1 cellular context compared by ENCODE assay signal in the genomic region with DNA sequence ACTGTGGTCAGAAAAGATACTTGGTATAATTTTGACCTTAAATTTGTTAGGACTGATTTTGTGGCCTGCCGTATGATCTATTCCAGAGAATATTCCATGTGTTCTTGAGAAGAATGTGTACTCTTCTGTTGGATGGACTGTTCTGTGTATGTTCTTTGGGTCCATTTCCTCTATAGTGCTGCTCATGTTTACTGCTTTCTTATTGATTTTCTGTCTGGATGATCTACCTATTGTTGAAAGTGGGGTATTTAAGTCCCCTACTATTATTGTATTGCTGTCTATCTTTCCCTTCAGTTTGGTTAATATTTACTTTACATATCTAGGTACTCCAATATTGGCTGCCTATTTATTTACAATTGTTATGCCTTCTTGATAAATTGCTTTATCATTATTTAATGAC.
TF ChIP-seq lines count a peak whose summit lies in the region.

No MANE protein-coding gene starts in this region.

TF ChIP-seq in HepG2, 621 proteins besides CTCF, POLR2A, EP300 and RAD21 (continued from another document and continues in another):
- TF ChIP-seq, protein P1, sequence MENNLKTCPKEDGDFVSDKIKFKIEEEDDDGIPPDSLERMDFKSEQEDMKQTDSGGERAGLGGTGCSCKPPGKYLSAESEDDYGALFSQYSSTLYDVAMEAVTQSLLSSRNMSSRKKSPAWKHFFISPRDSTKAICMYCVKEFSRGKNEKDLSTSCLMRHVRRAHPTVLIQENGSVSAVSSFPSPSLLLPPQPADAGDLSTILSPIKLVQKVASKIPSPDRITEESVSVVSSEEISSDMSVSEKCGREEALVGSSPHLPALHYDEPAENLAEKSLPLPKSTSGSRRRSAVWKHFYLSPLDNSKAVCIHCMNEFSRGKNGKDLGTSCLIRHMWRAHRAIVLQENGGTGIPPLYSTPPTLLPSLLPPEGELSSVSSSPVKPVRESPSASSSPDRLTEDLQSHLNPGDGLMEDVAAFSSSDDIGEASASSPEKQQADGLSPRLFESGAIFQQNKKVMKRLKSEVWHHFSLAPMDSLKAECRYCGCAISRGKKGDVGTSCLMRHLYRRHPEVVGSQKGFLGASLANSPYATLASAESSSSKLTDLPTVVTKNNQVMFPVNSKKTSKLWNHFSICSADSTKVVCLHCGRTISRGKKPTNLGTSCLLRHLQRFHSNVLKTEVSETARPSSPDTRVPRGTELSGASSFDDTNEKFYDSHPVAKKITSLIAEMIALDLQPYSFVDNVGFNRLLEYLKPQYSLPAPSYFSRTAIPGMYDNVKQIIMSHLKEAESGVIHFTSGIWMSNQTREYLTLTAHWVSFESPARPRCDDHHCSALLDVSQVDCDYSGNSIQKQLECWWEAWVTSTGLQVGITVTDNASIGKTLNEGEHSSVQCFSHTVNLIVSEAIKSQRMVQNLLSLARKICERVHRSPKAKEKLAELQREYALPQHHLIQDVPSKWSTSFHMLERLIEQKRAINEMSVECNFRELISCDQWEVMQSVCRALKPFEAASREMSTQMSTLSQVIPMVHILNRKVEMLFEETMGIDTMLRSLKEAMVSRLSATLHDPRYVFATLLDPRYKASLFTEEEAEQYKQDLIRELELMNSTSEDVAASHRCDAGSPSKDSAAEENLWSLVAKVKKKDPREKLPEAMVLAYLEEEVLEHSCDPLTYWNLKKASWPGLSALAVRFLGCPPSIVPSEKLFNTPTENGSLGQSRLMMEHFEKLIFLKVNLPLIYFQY (CRISPR knock-in tag; IDR thresholded peaks at IDR 0.05; ENCODE audit: borderline replicate concordance) = no peak
- TF ChIP-seq ONECUT2 (CRISPR knock-in tag; IDR thresholded peaks at IDR 0.05) = 0 out of 2 replicates have a peak, but pooled peaks have one; percentile 36
- TF ChIP-seq, protein P2, sequence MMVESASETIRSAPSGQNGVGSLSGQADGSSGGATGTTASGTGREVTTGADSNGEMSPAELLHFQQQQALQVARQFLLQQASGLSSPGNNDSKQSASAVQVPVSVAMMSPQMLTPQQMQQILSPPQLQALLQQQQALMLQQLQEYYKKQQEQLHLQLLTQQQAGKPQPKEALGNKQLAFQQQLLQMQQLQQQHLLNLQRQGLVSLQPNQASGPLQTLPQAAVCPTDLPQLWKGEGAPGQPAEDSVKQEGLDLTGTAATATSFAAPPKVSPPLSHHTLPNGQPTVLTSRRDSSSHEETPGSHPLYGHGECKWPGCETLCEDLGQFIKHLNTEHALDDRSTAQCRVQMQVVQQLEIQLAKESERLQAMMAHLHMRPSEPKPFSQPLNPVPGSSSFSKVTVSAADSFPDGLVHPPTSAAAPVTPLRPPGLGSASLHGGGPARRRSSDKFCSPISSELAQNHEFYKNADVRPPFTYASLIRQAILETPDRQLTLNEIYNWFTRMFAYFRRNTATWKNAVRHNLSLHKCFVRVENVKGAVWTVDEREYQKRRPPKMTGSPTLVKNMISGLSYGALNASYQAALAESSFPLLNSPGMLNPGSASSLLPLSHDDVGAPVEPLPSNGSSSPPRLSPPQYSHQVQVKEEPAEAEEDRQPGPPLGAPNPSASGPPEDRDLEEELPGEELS (CRISPR knock-in tag; IDR thresholded peaks at IDR 0.05) = no peak
- TF ChIP-seq SOX5 (CRISPR knock-in tag; IDR thresholded peaks at IDR 0.05; ENCODE audit: borderline replicate concordance) = peak; percentile 42; the same call in 1 of the 2 replicates
- TF ChIP-seq ZNF30 (CRISPR knock-in tag; IDR thresholded peaks at IDR 0.05) = no peak
- TF ChIP-seq, protein P3, sequence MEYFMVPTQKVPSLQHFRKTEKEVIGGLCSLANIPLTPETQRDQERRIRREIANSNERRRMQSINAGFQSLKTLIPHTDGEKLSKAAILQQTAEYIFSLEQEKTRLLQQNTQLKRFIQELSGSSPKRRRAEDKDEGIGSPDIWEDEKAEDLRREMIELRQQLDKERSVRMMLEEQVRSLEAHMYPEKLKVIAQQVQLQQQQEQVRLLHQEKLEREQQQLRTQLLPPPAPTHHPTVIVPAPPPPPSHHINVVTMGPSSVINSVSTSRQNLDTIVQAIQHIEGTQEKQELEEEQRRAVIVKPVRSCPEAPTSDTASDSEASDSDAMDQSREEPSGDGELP (IDR thresholded peaks at IDR 0.05; ENCODE audit: borderline replicate concordance, low read depth) = no peak
- TF ChIP-seq, protein P4, sequence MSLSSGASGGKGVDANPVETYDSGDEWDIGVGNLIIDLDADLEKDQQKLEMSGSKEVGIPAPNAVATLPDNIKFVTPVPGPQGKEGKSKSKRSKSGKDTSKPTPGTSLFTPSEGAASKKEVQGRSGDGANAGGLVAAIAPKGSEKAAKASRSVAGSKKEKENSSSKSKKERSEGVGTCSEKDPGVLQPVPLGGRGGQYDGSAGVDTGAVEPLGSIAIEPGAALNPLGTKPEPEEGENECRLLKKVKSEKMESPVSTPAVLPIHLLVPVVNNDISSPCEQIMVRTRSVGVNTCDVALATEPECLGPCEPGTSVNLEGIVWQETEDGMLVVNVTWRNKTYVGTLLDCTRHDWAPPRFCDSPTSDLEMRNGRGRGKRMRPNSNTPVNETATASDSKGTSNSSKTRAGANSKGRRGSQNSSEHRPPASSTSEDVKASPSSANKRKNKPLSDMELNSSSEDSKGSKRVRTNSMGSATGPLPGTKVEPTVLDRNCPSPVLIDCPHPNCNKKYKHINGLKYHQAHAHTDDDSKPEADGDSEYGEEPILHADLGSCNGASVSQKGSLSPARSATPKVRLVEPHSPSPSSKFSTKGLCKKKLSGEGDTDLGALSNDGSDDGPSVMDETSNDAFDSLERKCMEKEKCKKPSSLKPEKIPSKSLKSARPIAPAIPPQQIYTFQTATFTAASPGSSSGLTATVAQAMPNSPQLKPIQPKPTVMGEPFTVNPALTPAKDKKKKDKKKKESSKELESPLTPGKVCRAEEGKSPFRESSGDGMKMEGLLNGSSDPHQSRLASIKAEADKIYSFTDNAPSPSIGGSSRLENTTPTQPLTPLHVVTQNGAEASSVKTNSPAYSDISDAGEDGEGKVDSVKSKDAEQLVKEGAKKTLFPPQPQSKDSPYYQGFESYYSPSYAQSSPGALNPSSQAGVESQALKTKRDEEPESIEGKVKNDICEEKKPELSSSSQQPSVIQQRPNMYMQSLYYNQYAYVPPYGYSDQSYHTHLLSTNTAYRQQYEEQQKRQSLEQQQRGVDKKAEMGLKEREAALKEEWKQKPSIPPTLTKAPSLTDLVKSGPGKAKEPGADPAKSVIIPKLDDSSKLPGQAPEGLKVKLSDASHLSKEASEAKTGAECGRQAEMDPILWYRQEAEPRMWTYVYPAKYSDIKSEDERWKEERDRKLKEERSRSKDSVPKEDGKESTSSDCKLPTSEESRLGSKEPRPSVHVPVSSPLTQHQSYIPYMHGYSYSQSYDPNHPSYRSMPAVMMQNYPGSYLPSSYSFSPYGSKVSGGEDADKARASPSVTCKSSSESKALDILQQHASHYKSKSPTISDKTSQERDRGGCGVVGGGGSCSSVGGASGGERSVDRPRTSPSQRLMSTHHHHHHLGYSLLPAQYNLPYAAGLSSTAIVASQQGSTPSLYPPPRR (CRISPR knock-in tag; IDR thresholded peaks at IDR 0.05; ENCODE audit: borderline replicate concordance) = peak; percentile 50; the same call in 1 of the 2 replicates
- TF ChIP-seq ZNF496 (CRISPR knock-in tag; IDR thresholded peaks at IDR 0.05; ENCODE audit: insufficient replicate concordance) = no peak
- TF ChIP-seq TAF1 (CRISPR knock-in tag; IDR thresholded peaks at IDR 0.05) = no peak
- TF ChIP-seq RFXANK (CRISPR knock-in tag; IDR thresholded peaks at IDR 0.05) = no peak
- no peak for TF ChIP-seq CBX2 (IDR thresholded peaks at IDR 0.05; ENCODE audit: low read depth, low read length)
- no peak for TF ChIP-seq CBX2 (CRISPR knock-in tag; IDR thresholded peaks at IDR 0.05; ENCODE audit: low read depth)
- no peak for TF ChIP-seq GATA4 (IDR thresholded peaks at IDR 0.05; ENCODE audit: borderline replicate concordance, low read depth)
- no peak for TF ChIP-seq SMARCC2 (IDR thresholded peaks at IDR 0.05)
- TF ChIP-seq THAP11 (CRISPR knock-in tag; IDR thresholded peaks at IDR 0.05) = no peak
- TF ChIP-seq, protein P5, sequence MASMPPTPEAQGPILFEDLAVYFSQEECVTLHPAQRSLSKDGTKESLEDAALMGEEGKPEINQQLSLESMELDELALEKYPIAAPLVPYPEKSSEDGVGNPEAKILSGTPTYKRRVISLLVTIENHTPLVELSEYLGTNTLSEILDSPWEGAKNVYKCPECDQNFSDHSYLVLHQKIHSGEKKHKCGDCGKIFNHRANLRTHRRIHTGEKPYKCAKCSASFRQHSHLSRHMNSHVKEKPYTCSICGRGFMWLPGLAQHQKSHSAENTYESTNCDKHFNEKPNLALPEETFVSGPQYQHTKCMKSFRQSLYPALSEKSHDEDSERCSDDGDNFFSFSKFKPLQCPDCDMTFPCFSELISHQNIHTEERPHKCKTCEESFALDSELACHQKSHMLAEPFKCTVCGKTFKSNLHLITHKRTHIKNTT (CRISPR knock-in tag; IDR thresholded peaks at IDR 0.05) = no peak
- TF ChIP-seq, protein P6, sequence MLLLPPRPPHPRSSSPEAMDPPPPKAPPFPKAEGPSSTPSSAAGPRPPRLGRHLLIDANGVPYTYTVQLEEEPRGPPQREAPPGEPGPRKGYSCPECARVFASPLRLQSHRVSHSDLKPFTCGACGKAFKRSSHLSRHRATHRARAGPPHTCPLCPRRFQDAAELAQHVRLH (CRISPR knock-in tag; IDR thresholded peaks at IDR 0.05; ENCODE audit: borderline replicate concordance, low read depth) = no peak
- no peak for TF ChIP-seq SKI (IDR thresholded peaks at IDR 0.05; ENCODE audit: partially characterized antibody)
- no peak for TF ChIP-seq TP53 (CRISPR knock-in tag; conservative IDR thresholded peaks at IDR 0.05)
- TF ChIP-seq SAP130 (CRISPR knock-in tag; IDR thresholded peaks at IDR 0.05; ENCODE audit: low read depth) = no peak
- no peak for TF ChIP-seq HES4 (CRISPR knock-in tag; IDR thresholded peaks at IDR 0.05; ENCODE audit: borderline replicate concordance)
- TF ChIP-seq NR3C1 (CRISPR knock-in tag; IDR thresholded peaks at IDR 0.05) = no peak
- no peak for TF ChIP-seq NAIF1 (CRISPR knock-in tag; IDR thresholded peaks at IDR 0.05; ENCODE audit: borderline replicate concordance)
- TF ChIP-seq, protein P7, sequence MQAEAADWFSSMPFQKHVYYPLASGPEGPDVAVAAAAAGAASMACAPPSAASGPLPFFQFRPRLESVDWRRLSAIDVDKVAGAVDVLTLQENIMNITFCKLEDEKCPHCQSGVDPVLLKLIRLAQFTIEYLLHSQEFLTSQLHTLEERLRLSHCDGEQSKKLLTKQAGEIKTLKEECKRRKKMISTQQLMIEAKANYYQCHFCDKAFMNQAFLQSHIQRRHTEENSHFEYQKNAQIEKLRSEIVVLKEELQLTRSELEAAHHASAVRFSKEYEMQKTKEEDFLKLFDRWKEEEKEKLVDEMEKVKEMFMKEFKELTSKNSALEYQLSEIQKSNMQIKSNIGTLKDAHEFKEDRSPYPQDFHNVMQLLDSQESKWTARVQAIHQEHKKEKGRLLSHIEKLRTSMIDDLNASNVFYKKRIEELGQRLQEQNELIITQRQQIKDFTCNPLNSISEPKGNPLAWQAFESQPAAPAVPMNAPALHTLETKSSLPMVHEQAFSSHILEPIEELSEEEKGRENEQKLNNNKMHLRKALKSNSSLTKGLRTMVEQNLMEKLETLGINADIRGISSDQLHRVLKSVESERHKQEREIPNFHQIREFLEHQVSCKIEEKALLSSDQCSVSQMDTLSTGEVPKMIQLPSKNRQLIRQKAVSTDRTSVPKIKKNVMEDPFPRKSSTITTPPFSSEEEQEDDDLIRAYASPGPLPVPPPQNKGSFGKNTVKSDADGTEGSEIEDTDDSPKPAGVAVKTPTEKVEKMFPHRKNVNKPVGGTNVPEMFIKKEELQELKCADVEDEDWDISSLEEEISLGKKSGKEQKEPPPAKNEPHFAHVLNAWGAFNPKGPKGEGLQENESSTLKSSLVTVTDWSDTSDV (CRISPR knock-in tag; IDR thresholded peaks at IDR 0.05) = no peak
- no peak for TF ChIP-seq CEBPG (CRISPR knock-in tag; IDR thresholded peaks at IDR 0.05)
- no peak for TF ChIP-seq FOXA1 (IDR thresholded peaks at IDR 0.05)
- no peak for TF ChIP-seq FOXA1 (CRISPR knock-in tag; IDR thresholded peaks at IDR 0.05)
- TF ChIP-seq ZNF670 (CRISPR knock-in tag; IDR thresholded peaks at IDR 0.05; ENCODE audit: borderline replicate concordance) = no peak
- TF ChIP-seq ERF (CRISPR knock-in tag; IDR thresholded peaks at IDR 0.05) = no peak
- no peak for TF ChIP-seq JUNB (CRISPR knock-in tag; IDR thresholded peaks at IDR 0.05; ENCODE audit: borderline replicate concordance)
- no peak for TF ChIP-seq SALL1 (CRISPR knock-in tag; IDR thresholded peaks at IDR 0.05)
- no peak for TF ChIP-seq ZNF703 (CRISPR knock-in tag; IDR thresholded peaks at IDR 0.05; ENCODE audit: borderline replicate concordance)
- no peak for TF ChIP-seq ZMYM4 (CRISPR knock-in tag; IDR thresholded peaks at IDR 0.05)
- TF ChIP-seq, protein P8, sequence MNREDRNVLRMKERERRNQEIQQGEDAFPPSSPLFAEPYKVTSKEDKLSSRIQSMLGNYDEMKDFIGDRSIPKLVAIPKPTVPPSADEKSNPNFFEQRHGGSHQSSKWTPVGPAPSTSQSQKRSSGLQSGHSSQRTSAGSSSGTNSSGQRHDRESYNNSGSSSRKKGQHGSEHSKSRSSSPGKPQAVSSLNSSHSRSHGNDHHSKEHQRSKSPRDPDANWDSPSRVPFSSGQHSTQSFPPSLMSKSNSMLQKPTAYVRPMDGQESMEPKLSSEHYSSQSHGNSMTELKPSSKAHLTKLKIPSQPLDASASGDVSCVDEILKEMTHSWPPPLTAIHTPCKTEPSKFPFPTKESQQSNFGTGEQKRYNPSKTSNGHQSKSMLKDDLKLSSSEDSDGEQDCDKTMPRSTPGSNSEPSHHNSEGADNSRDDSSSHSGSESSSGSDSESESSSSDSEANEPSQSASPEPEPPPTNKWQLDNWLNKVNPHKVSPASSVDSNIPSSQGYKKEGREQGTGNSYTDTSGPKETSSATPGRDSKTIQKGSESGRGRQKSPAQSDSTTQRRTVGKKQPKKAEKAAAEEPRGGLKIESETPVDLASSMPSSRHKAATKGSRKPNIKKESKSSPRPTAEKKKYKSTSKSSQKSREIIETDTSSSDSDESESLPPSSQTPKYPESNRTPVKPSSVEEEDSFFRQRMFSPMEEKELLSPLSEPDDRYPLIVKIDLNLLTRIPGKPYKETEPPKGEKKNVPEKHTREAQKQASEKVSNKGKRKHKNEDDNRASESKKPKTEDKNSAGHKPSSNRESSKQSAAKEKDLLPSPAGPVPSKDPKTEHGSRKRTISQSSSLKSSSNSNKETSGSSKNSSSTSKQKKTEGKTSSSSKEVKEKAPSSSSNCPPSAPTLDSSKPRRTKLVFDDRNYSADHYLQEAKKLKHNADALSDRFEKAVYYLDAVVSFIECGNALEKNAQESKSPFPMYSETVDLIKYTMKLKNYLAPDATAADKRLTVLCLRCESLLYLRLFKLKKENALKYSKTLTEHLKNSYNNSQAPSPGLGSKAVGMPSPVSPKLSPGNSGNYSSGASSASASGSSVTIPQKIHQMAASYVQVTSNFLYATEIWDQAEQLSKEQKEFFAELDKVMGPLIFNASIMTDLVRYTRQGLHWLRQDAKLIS (CRISPR knock-in tag; IDR thresholded peaks at IDR 0.05) = no peak
